ENCODE assay signal across 14 cellular contexts in the genomic region with DNA sequence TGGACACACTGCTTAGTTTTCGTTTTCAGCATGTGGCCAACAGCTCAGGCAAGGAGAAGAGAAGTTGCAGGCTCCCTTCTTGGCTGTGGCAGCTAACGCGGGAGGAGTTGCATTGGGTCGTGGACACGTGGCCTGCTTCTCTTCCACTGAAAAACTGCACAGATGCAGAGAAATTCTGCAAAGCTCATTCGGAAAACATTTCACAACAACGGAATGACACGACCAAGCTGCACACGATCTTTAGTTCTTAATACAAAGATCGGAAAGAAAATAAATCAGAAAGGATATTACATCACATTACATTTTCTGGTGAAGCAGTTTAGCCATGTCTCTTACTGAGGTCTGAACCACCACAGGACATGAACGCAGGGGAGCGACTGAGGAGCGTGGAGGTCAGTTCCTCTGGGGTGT.
A peak's percentile ranks its signal among the peaks of the same experiment; 100 is the strongest.
DNase-seq lines count a peak whose midpoint lies in the region; ATAC-seq and TF ChIP-seq lines count a peak whose summit lies in the region.
"Had no signal": no experiment of that assay in that cellular context is flagged by ENCODE, and none has a peak within 500 bp of the region (broad histone marks: within the 10 kb centered on the region; RNA-seq: fewer than 3 reads in every experiment).

No MANE protein-coding gene starts in this region.

- peaks cover 0 to 37% (median 11%) of the 10 kb centered on the region in 5 donors for H3K27me3 Mint-ChIP-seq in naive thymus-derived CD4-positive, alpha-beta T cell
- peaks cover 12 to 16% of the 10 kb centered on the region in 2 donors for H3K27me3 Mint-ChIP-seq in natural killer cell (ENCODE audit: low read depth in 2 of 2)
- H3K27me3 Mint-ChIP-seq: activated CD4-positive, alpha-beta T cell treated with anti-CD3 and anti-CD28 coated beads, Interleukin-2, amount 10 ng/mL, durations not matched to agents 24 days and 14 days had no signal

- H3K36me3 ChIP-seq in esophagus muscularis mucosa (no peaks in the 10 kb centered on the region), lower lobe of right lung (no peaks in the 10 kb centered on the region), stomach smooth muscle (ENCODE audit: control insufficient read depth in 2 of 2, insufficient read depth in 2 of 2, low read length in 2 of 2) (no peaks in the 10 kb centered on the region)
- no peaks in the 10 kb centered on the region for H3K36me3 ChIP-seq in naive thymus-derived CD4-positive, alpha-beta T cell (ENCODE audit: control insufficient read depth in 2 of 3, insufficient read depth in 3 of 3, low read length in 3 of 3)
- H3K36me3 ChIP-seq: MG63 had no signal

- DNase-seq in GM04504 (ENCODE audit: low read depth) (peak; percentile 89), esophagus muscularis mucosa (ENCODE audit: extremely low spot score) (peak; percentile 92), lower lobe of right lung (no peak), NK-92 (lab: John Stamatoyannopoulos, UW; ENCODE audit: unreplicated experiment) (no peak), natural killer cell (no peak)
- DNase-seq in naive thymus-derived CD4-positive, alpha-beta T cell, result no peak
- DNase-seq: activated CD4-positive, alpha-beta T cell treated with anti-CD3 and anti-CD28 coated beads, Interleukin-2, amount 10 ng/mL, durations not matched to agents 24 days and 14 days; CD4-positive, alpha-beta T cell; NCI-H69 had no signal

- TF ChIP-seq POLR2A in esophagus muscularis mucosa (IDR thresholded peaks at IDR 0.05; ENCODE audit: low read depth), result no peak

- no peaks in the 10 kb centered on the region for H3K9me3 ChIP-seq in esophagus muscularis mucosa
- H3K9me3 ChIP-seq in lower lobe of right lung, result no peaks in the 10 kb centered on the region
- peaks cover 0 to 8% of the 10 kb centered on the region in 2 donors for H3K9me3 ChIP-seq in stomach smooth muscle (ENCODE audit: control insufficient read depth in 2 of 2, low read length in 2 of 2)
- H3K9me3 ChIP-seq in naive thymus-derived CD4-positive, alpha-beta T cell (ENCODE audit: control insufficient read depth in 2 of 3, low read length in 3 of 3), result no peaks in the 10 kb centered on the region
- H3K9me3 ChIP-seq: MG63 had no signal

- no peak for TF ChIP-seq CTCF in esophagus muscularis mucosa (IDR thresholded peaks at IDR 0.05)
- no peak for TF ChIP-seq CTCF in lower lobe of right lung (IDR thresholded peaks at IDR 0.05)
- no peak for TF ChIP-seq CTCF in natural killer cell (IDR thresholded peaks at IDR 0.05)

- H3K4me3 ChIP-seq in esophagus muscularis mucosa (peak overlapping the region in 1 of 4 donors; percentile 28), lower lobe of right lung (no peak overlapping the region), stomach smooth muscle (ENCODE audit: low read length in 2 of 2) (peak overlapping the region; percentile 32 to 66)
- H3K4me3 ChIP-seq in naive thymus-derived CD4-positive, alpha-beta T cell (ENCODE audit: low read length), result no peak overlapping the region
- H3K4me3 ChIP-seq: MG63 had no signal

- H3K4me1 ChIP-seq in esophagus muscularis mucosa, result peaks cover 3 to 48% (median 45%) of the 10 kb centered on the region in 4 donors
- H3K4me1 ChIP-seq in lower lobe of right lung, result no peaks in the 10 kb centered on the region
- H3K4me1 ChIP-seq in stomach smooth muscle (ENCODE audit: control insufficient read depth, insufficient read depth, low read length), result peaks cover 45% of the 10 kb centered on the region
- H3K4me1 ChIP-seq in naive thymus-derived CD4-positive, alpha-beta T cell (ENCODE audit: control insufficient read depth in 2 of 2, insufficient read depth in 2 of 2, low read length in 2 of 2), result no peaks in the 10 kb centered on the region

- no peaks in the 10 kb centered on the region for H3K4me1 Mint-ChIP-seq in naive thymus-derived CD4-positive, alpha-beta T cell
- no peaks in the 10 kb centered on the region for H3K4me1 Mint-ChIP-seq in natural killer cell
- H3K4me1 Mint-ChIP-seq: activated CD4-positive, alpha-beta T cell treated with anti-CD3 and anti-CD28 coated beads, Interleukin-2, amount 10 ng/mL, durations not matched to agents 24 days and 14 days had no signal

- intact Hi-C loops in esophagus muscularis mucosa (cut with DNase I) (no loop called here), lower lobe of right lung (cut with DNase I) (no loop called here), natural killer cell (cut with micrococcal nuclease) (no loop called here)
- intact Hi-C loops in naive thymus-derived CD4-positive, alpha-beta T cell (cut with micrococcal nuclease), result no loop called here

- TF ChIP-seq EP300 in esophagus muscularis mucosa (IDR thresholded peaks at IDR 0.05), result no peak

- H3K9me3 Mint-ChIP-seq in naive thymus-derived CD4-positive, alpha-beta T cell, result peaks cover 0 to 3% (median 0%) of the 10 kb centered on the region in 11 donors
- H3K9me3 Mint-ChIP-seq in natural killer cell, result no peaks in the 10 kb centered on the region
- H3K9me3 Mint-ChIP-seq: activated CD4-positive, alpha-beta T cell treated with anti-CD3 and anti-CD28 coated beads, Interleukin-2, amount 10 ng/mL, durations not matched to agents 24 days and 14 days; CD4-positive, alpha-beta T cell had no signal

- 53% methylated on average over 13 of the region's 13 CpGs for WGBS in esophagus muscularis mucosa

- CTCF ChIA-PET in naive thymus-derived CD4-positive, alpha-beta T cell (lab: Charles Lee), result no interaction called here

- no peak overlapping the region for H3K4me3 Mint-ChIP-seq in naive thymus-derived CD4-positive, alpha-beta T cell
- no peak overlapping the region for H3K4me3 Mint-ChIP-seq in natural killer cell
- H3K4me3 Mint-ChIP-seq: activated CD4-positive, alpha-beta T cell treated with anti-CD3 and anti-CD28 coated beads, Interleukin-2, amount 10 ng/mL, durations not matched to agents 24 days and 14 days; activated naive CD8-positive, alpha-beta T cell; CD4-positive, alpha-beta T cell had no signal

- H3K27ac ChIP-seq in esophagus muscularis mucosa (replicated peaks in 1 of 4) (peak overlapping the region; percentile 64 to 77 (median 68)), lower lobe of right lung (peak overlapping the region; percentile 59), stomach smooth muscle (ENCODE audit: low read length) (peak overlapping the region; percentile 94)
- H3K27ac ChIP-seq in naive thymus-derived CD4-positive, alpha-beta T cell (ENCODE audit: low read depth, low read length), result no peak overlapping the region

- H3K9ac ChIP-seq in stomach smooth muscle (ENCODE audit: low read length in 2 of 2), result peak overlapping the region in 1 of 2 donors; percentile 74

- ATAC-seq in lower lobe of right lung (peak; percentile 36 to 70), natural killer cell (no peak)
- ATAC-seq in activated CD4-positive, CD25-positive, alpha-beta regulatory T cell treated with anti-CD3 and anti-CD28 coated beads, Interleukin-2, amount 50 U/mL, for 24 hours, result no peak
- ATAC-seq in naive thymus-derived CD4-positive, alpha-beta T cell, result no peak
- ATAC-seq: SK-N-SH treated with all-trans-retinoic acid at 6 μM for 48 hours had no signal

- H3K27me3 ChIP-seq in esophagus muscularis mucosa (no peaks in the 10 kb centered on the region), lower lobe of right lung (ENCODE audit: low read depth) (no peaks in the 10 kb centered on the region), stomach smooth muscle (ENCODE audit: control insufficient read depth in 1 of 2, insufficient read depth in 2 of 2, low read length in 2 of 2) (no peaks in the 10 kb centered on the region)
- H3K27me3 ChIP-seq in naive thymus-derived CD4-positive, alpha-beta T cell (ENCODE audit: control insufficient read depth in 2 of 2, insufficient read depth in 2 of 2, low read length in 2 of 2), result no peaks in the 10 kb centered on the region
- H3K27me3 ChIP-seq: MG63 had no signal

- POLR2A ChIA-PET in naive thymus-derived CD4-positive, alpha-beta T cell (lab: Charles Lee), result no interaction called here

- no peaks in the 10 kb centered on the region for H3K36me3 Mint-ChIP-seq in naive thymus-derived CD4-positive, alpha-beta T cell
- no peaks in the 10 kb centered on the region for H3K36me3 Mint-ChIP-seq in natural killer cell
- H3K36me3 Mint-ChIP-seq: activated naive CD8-positive, alpha-beta T cell had no signal

- no peak overlapping the region for H3K27ac Mint-ChIP-seq in naive thymus-derived CD4-positive, alpha-beta T cell
- no peak overlapping the region for H3K27ac Mint-ChIP-seq in natural killer cell
- H3K27ac Mint-ChIP-seq: activated CD4-positive, alpha-beta T cell treated with anti-CD3 and anti-CD28 coated beads, Interleukin-2, amount 10 ng/mL, durations not matched to agents 24 days and 14 days; activated naive CD8-positive, alpha-beta T cell; CD4-positive, alpha-beta T cell had no signal

Comparison
In these comparisons a context has a peak if more than half of its experiments do, and no peak if none do; other contexts are left out.
1. DNase-seq: peak in GM04504 (single experiment) and esophagus muscularis mucosa (single experiment); none in lower lobe of right lung (single experiment), NK-92 (single experiment), naive thymus-derived CD4-positive, alpha-beta T cell (0 of 9) and natural killer cell (single experiment).
2. H3K4me3 ChIP-seq: peak in stomach smooth muscle (2 of 2); none in lower lobe of right lung (single experiment) and naive thymus-derived CD4-positive, alpha-beta T cell (single experiment).
3. ATAC-seq: peak in lower lobe of right lung (2 of 2); none in activated CD4-positive, CD25-positive, alpha-beta regulatory T cell treated with anti-CD3 and anti-CD28 coated beads, Interleukin-2, amount 50 U/mL, for 24 hours (0 of 2), naive thymus-derived CD4-positive, alpha-beta T cell (single experiment) and natural killer cell (0 of 3).